Comparison of ENCODE assay signal across 31 cellular contexts in genomic region chr14:31172084-31172483, GRCh38. TPM values are rescaled to one million over a fixed set of nuclear protein-coding genes. Genes with fewer than 3 reads are reported as not detected.
DNase-seq lines count a peak whose midpoint lies in the region; ATAC-seq and TF ChIP-seq lines count a peak whose summit lies in the region.
"Had no signal": no experiment of that assay in that cellular context is flagged by ENCODE, and none has a peak within 500 bp of the region (broad histone marks: within the 10 kb centered on the region; RNA-seq: fewer than 3 reads in every experiment).

No MANE protein-coding gene starts in this region.

- CTCF ChIA-PET in BJ (lab: Yijun Ruan, JAX), result interaction anchor here (0.6 kb wide), 1 partner anchor 87 kb away, joined by 3 read pairs; no protein-coding TSS in a partner anchor
- CTCF ChIA-PET in naive thymus-derived CD4-positive, alpha-beta T cell (lab: Charles Lee), result no interaction called here
- CTCF ChIA-PET in A673 (lab: Charles Lee), result no interaction called here

- no peak overlapping the region for H3K4me3 Mint-ChIP-seq in naive thymus-derived CD4-positive, alpha-beta T cell
- H3K4me3 Mint-ChIP-seq: activated CD8-positive, alpha-beta T cell treated with anti-CD3 and anti-CD28 coated beads for 36 hours; activated naive CD4-positive, alpha-beta T cell treated with anti-CD3 and anti-CD28 coated beads for 36 hours; activated T-helper 1 cell treated with anti-CD3 and anti-CD28 coated beads, Interleukin-12 subunit alpha, Interleukin-12 subunit beta, Interleukin-2, Interleukin-4 antibody, amounts not matched to agents 30 ng/mL and 10 ng/mL and 1 ng/mL, durations not matched to agents 14 hours and 24 hours and 36 hours; nephron; stimulated activated naive B cell treated with anti-CD40 and anti-IgM and Interleukin-4, amounts not matched to agents 10 μg/mL and 1 μg/mL and 100 μg/mL, for 72 hours had no signal

- DNase-seq in BJ (ENCODE audit: low read depth) (peak; percentile 11), MG63 (peak; percentile 14), epithelial cell of prostate (ENCODE audit: low read depth, low spot score) (no peak), psoas muscle (no peak), NCI-H2081 treated with DMSO at 0.1 percent for 48 hours (lab: John Stamatoyannopoulos, UW) (no peak), A673 (ENCODE audit: low spot score) (no peak)
- DNase-seq in naive thymus-derived CD4-positive, alpha-beta T cell, result no peak
- DNase-seq: activated CD4-positive, alpha-beta T cell treated with anti-CD3 and anti-CD28 coated beads for 1 hour; activated CD8-positive, alpha-beta memory T cell treated with anti-CD3 and anti-CD28 coated beads, Interleukin-2, amount 50 U/mL, for 48 hours; activated CD8-positive, alpha-beta T cell treated with anti-CD3 and anti-CD28 coated beads for 36 hours; activated naive CD4-positive, alpha-beta T cell treated with anti-CD3 and anti-CD28 coated beads for 36 hours; amniotic stem cell; BE2C; effector CD8-positive, alpha-beta T cell; foreskin melanocyte; H7; heart right ventricle; mammary epithelial cell; NCI-H1417 treated with DMSO at 0.1 percent for 48 hours; NCI-H2107; SHP77; stimulated activated naive B cell treated with anti-CD40 and anti-IgM and Interleukin-4, amounts not matched to agents 10 μg/mL and 1 μg/mL and 100 μg/mL, for 72 hours; substantia nigra; T-helper 2 cell; upper lobe of right lung had no signal

- H3K9me3 ChIP-seq in MG63 (no peaks in the 10 kb centered on the region), psoas muscle (no peaks in the 10 kb centered on the region), A673 (ENCODE audit: low read depth, low read length, poor library complexity, severe bottlenecking) (no peaks in the 10 kb centered on the region)
- no peaks in the 10 kb centered on the region for H3K9me3 ChIP-seq in naive thymus-derived CD4-positive, alpha-beta T cell (ENCODE audit: control insufficient read depth in 2 of 3, low read length in 3 of 3)
- H3K9me3 ChIP-seq: A549, BE2C, heart right ventricle, upper lobe of right lung had no signal

- no peaks in the 10 kb centered on the region for H3K27me3 Mint-ChIP-seq in naive thymus-derived CD4-positive, alpha-beta T cell
- H3K27me3 Mint-ChIP-seq: activated CD8-positive, alpha-beta T cell treated with anti-CD3 and anti-CD28 coated beads for 36 hours; stimulated activated naive B cell treated with anti-CD40 and anti-IgM and Interleukin-4, amounts not matched to agents 10 μg/mL and 1 μg/mL and 100 μg/mL, for 72 hours had no signal

- TF ChIP-seq CTCF in BJ (IDR thresholded peaks at IDR 0.05; ENCODE audit: insufficient read depth, low read depth, low read length), result no peak
- TF ChIP-seq CTCF in psoas muscle (IDR thresholded peaks at IDR 0.05), result no peak
- TF ChIP-seq CTCF in A673 (conservative IDR thresholded peaks at IDR 0.05; ENCODE audit: low read depth, low read length), result no peak

- ATAC-seq in psoas muscle, result peak; percentile 68 to 83 (median 76)
- no peak for ATAC-seq in GM18519 (IDR thresholded peaks at IDR 0.05; ENCODE audit: low FRiP score, unreplicated experiment)
- ATAC-seq in naive thymus-derived CD4-positive, alpha-beta T cell, result no peak
- ATAC-seq: activated CD8-positive, alpha-beta T cell treated with anti-CD3 and anti-CD28 coated beads for 36 hours; Panc1; stimulated activated naive B cell treated with anti-CD40 and anti-IgM and Interleukin-4, amounts not matched to agents 10 μg/mL and 1 μg/mL and 100 μg/mL, for 72 hours; upper lobe of right lung had no signal

- no peak overlapping the region for H3K27ac Mint-ChIP-seq in naive thymus-derived CD4-positive, alpha-beta T cell
- H3K27ac Mint-ChIP-seq: activated CD8-positive, alpha-beta T cell treated with anti-CD3 and anti-CD28 coated beads for 36 hours; activated naive CD4-positive, alpha-beta T cell treated with anti-CD3 and anti-CD28 coated beads for 36 hours; activated T-helper 1 cell treated with anti-CD3 and anti-CD28 coated beads, Interleukin-12 subunit alpha, Interleukin-12 subunit beta, Interleukin-2, Interleukin-4 antibody, amounts not matched to agents 30 ng/mL and 10 ng/mL and 1 ng/mL, durations not matched to agents 14 hours and 24 hours and 36 hours; nephron; stimulated activated naive B cell treated with anti-CD40 and anti-IgM and Interleukin-4, amounts not matched to agents 10 μg/mL and 1 μg/mL and 100 μg/mL, for 72 hours had no signal

- BruUV-seq in A673 (replicated peaks; lab: Mats Ljungman, UMichigan), result no TSS peak

- H3K27me3 ChIP-seq in BJ (ENCODE audit: control insufficient read depth, insufficient read depth, low read length), result no peaks in the 10 kb centered on the region
- no peaks in the 10 kb centered on the region for H3K27me3 ChIP-seq in MG63
- H3K27me3 ChIP-seq in psoas muscle (ENCODE audit: insufficient read depth in 3 of 3, low read length in 2 of 3), result no peaks in the 10 kb centered on the region
- no peaks in the 10 kb centered on the region for H3K27me3 ChIP-seq in naive thymus-derived CD4-positive, alpha-beta T cell (ENCODE audit: control insufficient read depth in 2 of 2, insufficient read depth in 2 of 2, low read length in 2 of 2)
- no peaks in the 10 kb centered on the region for H3K27me3 ChIP-seq in A673 (replicated peaks; ENCODE audit: insufficient read depth, low read depth, low read length, poor library complexity)
- H3K27me3 ChIP-seq: BE2C, heart right ventricle, upper lobe of right lung had no signal

- POLR2A ChIA-PET in BJ (lab: Charles Lee) (no interaction called here), A673 (lab: Charles Lee; ENCODE audit: low non-redundant PET) (no interaction called here)
- POLR2A ChIA-PET in naive thymus-derived CD4-positive, alpha-beta T cell (lab: Charles Lee), result no interaction called here

- H3K4me3 ChIP-seq in BJ (ENCODE audit: low read depth, low read length), result no peak overlapping the region
- no peak overlapping the region for H3K4me3 ChIP-seq in MG63
- H3K4me3 ChIP-seq in psoas muscle, result no peak overlapping the region
- H3K4me3 ChIP-seq in naive thymus-derived CD4-positive, alpha-beta T cell (ENCODE audit: low read length), result no peak overlapping the region
- H3K4me3 ChIP-seq in A673 (ENCODE audit: low read depth, low read length, poor library complexity, severe bottlenecking), result no peak overlapping the region
- H3K4me3 ChIP-seq: A549, heart right ventricle, skin epidermis, upper lobe of right lung had no signal

- no peaks in the 10 kb centered on the region for H3K9me3 Mint-ChIP-seq in naive thymus-derived CD4-positive, alpha-beta T cell
- H3K9me3 Mint-ChIP-seq: activated CD8-positive, alpha-beta T cell treated with anti-CD3 and anti-CD28 coated beads for 36 hours; activated naive CD4-positive, alpha-beta T cell treated with anti-CD3 and anti-CD28 coated beads for 36 hours; activated T-helper 1 cell treated with anti-CD3 and anti-CD28 coated beads, Interleukin-12 subunit alpha, Interleukin-12 subunit beta, Interleukin-2, Interleukin-4 antibody, amounts not matched to agents 30 ng/mL and 10 ng/mL and 1 ng/mL, durations not matched to agents 14 hours and 24 hours and 36 hours; nephron; stimulated activated naive B cell treated with anti-CD40 and anti-IgM and Interleukin-4, amounts not matched to agents 10 μg/mL and 1 μg/mL and 100 μg/mL, for 72 hours had no signal

- 60 to 80% (median 63%) methylated on average over 6 of the region's 6 CpGs for WGBS in psoas muscle, 3 donors

- peaks cover 5% of the 10 kb centered on the region for H3K36me3 ChIP-seq in BJ (ENCODE audit: control insufficient read depth, insufficient read depth, low read length)
- peaks cover 17% of the 10 kb centered on the region for H3K36me3 ChIP-seq in MG63
- peaks cover 8 to 100% of the 10 kb centered on the region in 2 donors for H3K36me3 ChIP-seq in psoas muscle (ENCODE audit: insufficient read depth in 1 of 2, low read depth in 1 of 2)
- peaks cover 8 to 70% (median 21%) of the 10 kb centered on the region in 3 experiments for H3K36me3 ChIP-seq in naive thymus-derived CD4-positive, alpha-beta T cell (ENCODE audit: control insufficient read depth in 2 of 3, insufficient read depth in 3 of 3, low read length in 3 of 3)
- H3K36me3 ChIP-seq in A673 (ENCODE audit: insufficient read depth, low read length, poor library complexity, severe bottlenecking), result peaks cover 57% of the 10 kb centered on the region

- peak overlapping the region; percentile 56 for H3K27ac ChIP-seq in epithelial cell of prostate
- peak overlapping the region; percentile 53 for H3K27ac ChIP-seq in psoas muscle
- no peak overlapping the region for H3K27ac ChIP-seq in naive thymus-derived CD4-positive, alpha-beta T cell (ENCODE audit: low read depth, low read length)
- H3K27ac ChIP-seq in A673 (ENCODE audit: low read depth, low read length, poor library complexity, severe bottlenecking), result no peak overlapping the region
- H3K27ac ChIP-seq: heart right ventricle, skin epidermis, upper lobe of right lung had no signal

- intact Hi-C loops in psoas muscle (cut with DNase I) (no loop called here), A673 (cut with micrococcal nuclease; ENCODE audit: unreplicated experiment) (no loop called here)
- intact Hi-C loops in naive thymus-derived CD4-positive, alpha-beta T cell (cut with micrococcal nuclease), result loop anchor here in 1 of 2 donors (5.0 kb wide), 1 partner anchor 35 kb away; the partner anchor contains the start of gene HECTD1

- peaks cover 14 to 49% (median 29%) of the 10 kb centered on the region in 5 donors for H3K36me3 Mint-ChIP-seq in naive thymus-derived CD4-positive, alpha-beta T cell

- H3K4me1 ChIP-seq in psoas muscle (peaks cover 4% of the 10 kb centered on the region), A673 (ENCODE audit: insufficient read depth, low read length, poor library complexity, severe bottlenecking) (no peaks in the 10 kb centered on the region)
- H3K4me1 ChIP-seq in naive thymus-derived CD4-positive, alpha-beta T cell (ENCODE audit: control insufficient read depth in 2 of 2, insufficient read depth in 2 of 2, low read length in 2 of 2), result no peaks in the 10 kb centered on the region
- H3K4me1 ChIP-seq: BE2C, upper lobe of right lung had no signal

- H3K4me1 Mint-ChIP-seq in naive thymus-derived CD4-positive, alpha-beta T cell, result peaks cover 0 to 8% (median 3%) of the 10 kb centered on the region in 7 donors
- H3K4me1 Mint-ChIP-seq: nephron; stimulated activated naive B cell treated with anti-CD40 and anti-IgM and Interleukin-4, amounts not matched to agents 10 μg/mL and 1 μg/mL and 100 μg/mL, for 72 hours had no signal

RNA-seq across cellular contexts. Expression of gene HECTD1, which starts 35.5 kb away (rescaled TPM):
- polyA plus RNA-seq in BJ (2011; rRNA removed) (70.5 and 95.7 TPM in 2 replicates), psoas muscle (100 to 1,000 TPM; 151 to 217 (median 188) TPM)
- polyA minus RNA-seq in BJ (2011; rRNA and poly(A)+ RNA removed), result 201 and 221 TPM in 2 replicates
- total RNA-seq in MG63 (2014; rRNA removed; shearing (Covaris generic); ENCODE audit: low replicate concordance), result 37.7 and 51.3 TPM in 2 replicates
- total RNA-seq in psoas muscle (100 to 1,000 TPM; 189 to 405 (median 301) TPM), A673 (2021) (138 and 156 TPM in 2 replicates)
- 100 to 1,000 TPM; 115 to 163 (median 158) TPM for total RNA-seq in naive thymus-derived CD4-positive, alpha-beta T cell
- polyA plus RNA-seq in naive thymus-derived CD4-positive, alpha-beta T cell, result 10 to 100 TPM; 25.5 to 33.9 TPM

Comparison
In these comparisons a context has a peak if more than half of its experiments do, and no peak if none do; other contexts are left out.
1. DNase-seq: peak in BJ (single experiment) and MG63 (single experiment); none in epithelial cell of prostate (single experiment), psoas muscle (0 of 2), NCI-H2081 treated with DMSO at 0.1 percent for 48 hours (single experiment), naive thymus-derived CD4-positive, alpha-beta T cell (0 of 9) and A673 (single experiment).
2. H3K27ac ChIP-seq: peak in epithelial cell of prostate (single experiment) and psoas muscle (single experiment); none in naive thymus-derived CD4-positive, alpha-beta T cell (single experiment) and A673 (single experiment).
3. ATAC-seq: peak in psoas muscle (4 of 4); none in GM18519 (single experiment) and naive thymus-derived CD4-positive, alpha-beta T cell (single experiment).